In genomic region chr5:68320094-68320986, GRCh38 we compare ENCODE assay signal across 1 cellular context.
TF ChIP-seq lines count a peak whose summit lies in the region.

No MANE protein-coding gene starts in this region.

TF ChIP-seq in HepG2, 621 proteins besides CTCF, POLR2A, EP300 and RAD21:
- TF ChIP-seq ZNF558 (CRISPR knock-in tag; IDR thresholded peaks at IDR 0.05; ENCODE audit: borderline replicate concordance) (no peak), ZSCAN12 (CRISPR knock-in tag; IDR thresholded peaks at IDR 0.05) (no peak), CBX1 (IDR thresholded peaks at IDR 0.05; ENCODE audit: low read depth) (no peak), GMEB2 (CRISPR knock-in tag; IDR thresholded peaks at IDR 0.05; ENCODE audit: low read depth) (no peak), ZNF713 (CRISPR knock-in tag; IDR thresholded peaks at IDR 0.05) (no peak), ZNF350 (CRISPR knock-in tag; IDR thresholded peaks at IDR 0.05; ENCODE audit: borderline replicate concordance, low read depth) (no peak), ZNF263 (CRISPR knock-in tag; IDR thresholded peaks at IDR 0.05) (no peak), JDP2 (CRISPR knock-in tag; IDR thresholded peaks at IDR 0.05; ENCODE audit: borderline replicate concordance) (no peak), ARNT2 (CRISPR knock-in tag; IDR thresholded peaks at IDR 0.05; ENCODE audit: low read depth) (no peak)
